8 cellular contexts compared by ENCODE assay signal in the genomic region with DNA sequence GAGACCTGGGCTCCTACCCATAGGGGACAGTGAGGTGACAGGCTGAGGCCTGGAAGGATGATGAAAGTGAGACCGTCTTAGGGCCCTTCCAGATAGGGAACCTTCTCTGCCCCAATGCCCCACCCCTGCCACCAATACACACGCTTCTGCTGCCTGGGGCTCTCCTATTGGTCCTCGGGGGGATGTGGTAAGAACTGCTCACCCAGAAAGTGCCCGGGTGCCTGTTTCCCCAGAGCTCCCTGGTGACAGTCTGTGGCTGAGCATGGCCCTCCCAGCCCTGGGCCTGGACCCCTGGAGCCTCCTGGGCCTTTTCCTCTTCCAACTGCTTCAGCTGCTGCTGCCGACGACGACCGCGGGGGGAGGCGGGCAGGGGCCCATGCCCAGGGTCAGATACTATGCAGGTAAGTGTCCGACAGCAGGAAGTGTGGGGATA. TPM values are rescaled to one million over a fixed set of nuclear protein-coding genes. Genes with fewer than 3 reads are reported as not detected.
DNase-seq lines count a peak whose midpoint lies in the region; ATAC-seq and TF ChIP-seq lines count a peak whose summit lies in the region.

No MANE protein-coding gene starts in this region.

- peak; percentile 73 for DNase-seq in GM10266 (ENCODE audit: extremely low spot score)
- peak; percentile 79 for DNase-seq in GM20000 (ENCODE audit: low spot score)
- DNase-seq in NAMALWA (ENCODE audit: low spot score): peak; percentile 92
- DNase-seq in suprapubic skin (ENCODE audit: low spot score in 2 of 2): peak in 1 of 2 donors; percentile 83
- DNase-seq in GM23338 (ENCODE audit: low spot score): no peak
- DNase-seq in A172 (ENCODE audit: low spot score): no peak
- no peak for DNase-seq in COLO829 (ENCODE audit: low spot score)

- H3K4me2 ChIP-seq in GM23338: no peak overlapping the region

- peaks cover 40% of the 10 kb centered on the region for H3K27me3 ChIP-seq in gastroesophageal sphincter
- H3K27me3 ChIP-seq in suprapubic skin: no peaks in the 10 kb centered on the region
- no peaks in the 10 kb centered on the region for H3K27me3 ChIP-seq in GM23338 (ENCODE audit: insufficient read depth)

- no peaks in the 10 kb centered on the region for H3K36me3 Mint-ChIP-seq in GM23338 (ENCODE audit: low read depth)

- H3K9me3 ChIP-seq in gastroesophageal sphincter (no peaks in the 10 kb centered on the region), suprapubic skin (no peaks in the 10 kb centered on the region)

- ATAC-seq in gastroesophageal sphincter (peak; percentile 12), GM23338 (no peak)

- TF ChIP-seq CTCF in GM10266 (IDR thresholded peaks at IDR 0.05; ENCODE audit: control insufficient read depth, insufficient read depth, low read depth, missing control alignments) (no peak), GM20000 (IDR thresholded peaks at IDR 0.05; ENCODE audit: extremely low read depth, missing control alignments) (no peak), gastroesophageal sphincter (IDR thresholded peaks at IDR 0.05) (no peak), suprapubic skin (IDR thresholded peaks at IDR 0.05) (no peak), GM23338 (conservative IDR thresholded peaks at IDR 0.05; ENCODE audit: low read depth in 2 of 2) (no peak)

- no peaks in the 10 kb centered on the region for H4K20me1 ChIP-seq in GM23338 (replicated peaks; ENCODE audit: insufficient read depth)

- H3K9me3 Mint-ChIP-seq in GM23338: no peaks in the 10 kb centered on the region

- no peaks in the 10 kb centered on the region for H3K79me2 ChIP-seq in GM23338 (replicated peaks; ENCODE audit: insufficient read depth)

- no peak overlapping the region for H2AFZ ChIP-seq in GM23338

- no peaks in the 10 kb centered on the region for H3K36me3 ChIP-seq in gastroesophageal sphincter
- H3K36me3 ChIP-seq in suprapubic skin: peaks cover 15% of the 10 kb centered on the region
- H3K36me3 ChIP-seq in GM23338 (ENCODE audit: insufficient read depth): no peaks in the 10 kb centered on the region

- no peak overlapping the region for H3K27ac Mint-ChIP-seq in GM23338

- peaks cover 16% of the 10 kb centered on the region for H3K27me3 Mint-ChIP-seq in GM23338 (ENCODE audit: insufficient read depth, low read depth, poor library complexity)

- no peak overlapping the region; the same call in 2 of the 3 replicates for H3K4me3 Mint-ChIP-seq in GM23338

- TF ChIP-seq EP300 in gastroesophageal sphincter (IDR thresholded peaks at IDR 0.05) (no peak), suprapubic skin (IDR thresholded peaks at IDR 0.05) (no peak)

- H3K4me3 ChIP-seq in gastroesophageal sphincter (no peak overlapping the region), suprapubic skin (peak overlapping the region; percentile 45), GM23338 (no peak overlapping the region)

- TF ChIP-seq POLR2A in gastroesophageal sphincter (IDR thresholded peaks at IDR 0.05): no peak
- no peak for TF ChIP-seq POLR2A in suprapubic skin (IDR thresholded peaks at IDR 0.05)

- H3F3A ChIP-seq in GM23338 (replicated peaks; ENCODE audit: low read depth): no peaks in the 10 kb centered on the region; the same call in 1 of the 2 replicates

- H3K4me1 ChIP-seq in gastroesophageal sphincter (no peaks in the 10 kb centered on the region), suprapubic skin (peaks cover 43% of the 10 kb centered on the region), GM23338 (ENCODE audit: insufficient read depth) (peaks cover 45% of the 10 kb centered on the region)

- H3K9me2 ChIP-seq in GM23338 (ENCODE audit: insufficient read depth): no peaks in the 10 kb centered on the region

- H3K27ac ChIP-seq in gastroesophageal sphincter: no peak overlapping the region
- H3K27ac ChIP-seq in suprapubic skin: peak overlapping the region; percentile 71
- H3K27ac ChIP-seq in GM23338 (ENCODE audit: low read depth): no peak overlapping the region

- peaks cover 55% of the 10 kb centered on the region for H3K4me1 Mint-ChIP-seq in GM23338

- WGBS in gastroesophageal sphincter (ENCODE audit: low coverage in 1 of 2), 2 donors: 66 to 92% methylated on average over 2 to 6 of the region's 11 CpGs
- 53% methylated on average over 9 of the region's 11 CpGs for WGBS in suprapubic skin

TF ChIP-seq in GM23338, 12 proteins besides CTCF, POLR2A, EP300 and RAD21 (continues in another document):
- TF ChIP-seq EZH2 (IDR thresholded peaks at IDR 0.05; ENCODE audit: low read depth, unreplicated experiment) (no peak), ETS1 (IDR thresholded peaks at IDR 0.05) (no peak), STAT1 (IDR thresholded peaks at IDR 0.05; ENCODE audit: unreplicated experiment) (no peak), POLR2AphosphoS5 (IDR thresholded peaks at IDR 0.05; ENCODE audit: low read depth) (no peak), JUNB (IDR thresholded peaks at IDR 0.05; ENCODE audit: unreplicated experiment) (no peak), EZH2phosphoT487 (IDR thresholded peaks at IDR 0.05; ENCODE audit: unreplicated experiment) (no peak), ZNF331 (CRISPR knock-in tag; IDR thresholded peaks at IDR 0.05; ENCODE audit: low read depth) (no peak), NANOG (IDR thresholded peaks at IDR 0.05; ENCODE audit: borderline replicate concordance) (no peak), CREB1 (CRISPR knock-in tag; IDR thresholded peaks at IDR 0.05; ENCODE audit: low read depth) (no peak), ZNF114 (CRISPR knock-in tag; IDR thresholded peaks at IDR 0.05) (no peak)
- TF ChIP-seq, protein P1, sequence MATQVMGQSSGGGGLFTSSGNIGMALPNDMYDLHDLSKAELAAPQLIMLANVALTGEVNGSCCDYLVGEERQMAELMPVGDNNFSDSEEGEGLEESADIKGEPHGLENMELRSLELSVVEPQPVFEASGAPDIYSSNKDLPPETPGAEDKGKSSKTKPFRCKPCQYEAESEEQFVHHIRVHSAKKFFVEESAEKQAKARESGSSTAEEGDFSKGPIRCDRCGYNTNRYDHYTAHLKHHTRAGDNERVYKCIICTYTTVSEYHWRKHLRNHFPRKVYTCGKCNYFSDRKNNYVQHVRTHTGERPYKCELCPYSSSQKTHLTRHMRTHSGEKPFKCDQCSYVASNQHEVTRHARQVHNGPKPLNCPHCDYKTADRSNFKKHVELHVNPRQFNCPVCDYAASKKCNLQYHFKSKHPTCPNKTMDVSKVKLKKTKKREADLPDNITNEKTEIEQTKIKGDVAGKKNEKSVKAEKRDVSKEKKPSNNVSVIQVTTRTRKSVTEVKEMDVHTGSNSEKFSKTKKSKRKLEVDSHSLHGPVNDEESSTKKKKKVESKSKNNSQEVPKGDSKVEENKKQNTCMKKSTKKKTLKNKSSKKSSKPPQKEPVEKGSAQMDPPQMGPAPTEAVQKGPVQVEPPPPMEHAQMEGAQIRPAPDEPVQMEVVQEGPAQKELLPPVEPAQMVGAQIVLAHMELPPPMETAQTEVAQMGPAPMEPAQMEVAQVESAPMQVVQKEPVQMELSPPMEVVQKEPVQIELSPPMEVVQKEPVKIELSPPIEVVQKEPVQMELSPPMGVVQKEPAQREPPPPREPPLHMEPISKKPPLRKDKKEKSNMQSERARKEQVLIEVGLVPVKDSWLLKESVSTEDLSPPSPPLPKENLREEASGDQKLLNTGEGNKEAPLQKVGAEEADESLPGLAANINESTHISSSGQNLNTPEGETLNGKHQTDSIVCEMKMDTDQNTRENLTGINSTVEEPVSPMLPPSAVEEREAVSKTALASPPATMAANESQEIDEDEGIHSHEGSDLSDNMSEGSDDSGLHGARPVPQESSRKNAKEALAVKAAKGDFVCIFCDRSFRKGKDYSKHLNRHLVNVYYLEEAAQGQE (IDR thresholded peaks at IDR 0.05; ENCODE audit: unreplicated experiment): no peak

RNA-seq across cellular contexts. Expression of gene SEMA4A, which starts 0.9 kb away (rescaled TPM):
- 1 to 10 TPM; 1.7 to 7.5 (median 3.4) TPM for total RNA-seq in gastroesophageal sphincter
- total RNA-seq in suprapubic skin: 10 to 100 TPM; 43.8 to 61.2 (median 50.2) TPM
- total RNA-seq in GM23338 (2014; rRNA removed; shearing (Covaris generic)): 17.0 and 20.2 TPM in 2 replicates
- polyA plus RNA-seq in GM23338 (2016; fragmentation: Nextera tagmentation; extraction: Ambion mirVana): 5.5 and 5.6 TPM in 2 replicates
- 0.31 TPM in 1 of 2 replicates, not detected in the other for total RNA-seq in A172 (2014; rRNA removed; shearing (Covaris generic))

RNA-seq across cellular contexts. Expression of gene SLC25A44, which starts 39.6 kb away (rescaled TPM):
- 10 to 100 TPM in 3 of 4 donors, 1 to 10 TPM in 1; 9.4 to 17.0 (median 12.7) TPM for total RNA-seq in gastroesophageal sphincter
- total RNA-seq in suprapubic skin: 10 to 100 TPM; 15.1 to 20.4 (median 17.2) TPM
- 19.9 and 25.1 TPM in 2 replicates for total RNA-seq in GM23338 (2014; rRNA removed; shearing (Covaris generic))
- polyA plus RNA-seq in GM23338 (2016; fragmentation: Nextera tagmentation; extraction: Ambion mirVana): 7.0 and 7.6 TPM in 2 replicates
- 25.2 and 35.8 TPM in 2 replicates for total RNA-seq in A172 (2014; rRNA removed; shearing (Covaris generic))

RNA-seq across cellular contexts. Expression of gene LMNA, which starts 39.8 kb away (rescaled TPM):
- total RNA-seq in gastroesophageal sphincter (100 to 1,000 TPM; 327 to 617 (median 519) TPM), suprapubic skin (100 to 1,000 TPM; 574 to 977 (median 714) TPM)
- total RNA-seq in GM23338 (2014; rRNA removed; shearing (Covaris generic)): 56.3 and 68.9 TPM in 2 replicates
- polyA plus RNA-seq in GM23338 (2016; fragmentation: Nextera tagmentation; extraction: Ambion mirVana): 35.5 and 38.9 TPM in 2 replicates
- 1,695 and 2,065 TPM in 2 replicates for total RNA-seq in A172 (2014; rRNA removed; shearing (Covaris generic))

RNA-seq across cellular contexts. Expression of gene PMF1, which starts 58.5 kb away (rescaled TPM):
- total RNA-seq in gastroesophageal sphincter (10 to 100 TPM; 49.3 to 58.9 (median 51.8) TPM), suprapubic skin (10 to 100 TPM; 42.7 to 74.3 (median 70.1) TPM)
- total RNA-seq in GM23338 (2014; rRNA removed; shearing (Covaris generic)): 86.1 and 112 TPM in 2 replicates
- 118 and 120 TPM in 2 replicates for polyA plus RNA-seq in GM23338 (2016; fragmentation: Nextera tagmentation; extraction: Ambion mirVana)
- total RNA-seq in A172 (2014; rRNA removed; shearing (Covaris generic)): 184 and 210 TPM in 2 replicates

Comparison
In these comparisons a context has a peak if more than half of its experiments do, and no peak if none do; other contexts are left out.
1. DNase-seq: peak in GM10266 (single experiment), GM20000 (single experiment) and NAMALWA (single experiment); none in GM23338 (single experiment), A172 (single experiment) and COLO829 (single experiment).